Comparison of ENCODE assay signal across 8 cellular contexts in genomic region chr1:50348449-50349241, GRCh38.
DNase-seq lines count a peak whose midpoint lies in the region; ATAC-seq and TF ChIP-seq lines count a peak whose summit lies in the region.

No MANE protein-coding gene starts in this region.

- ATAC-seq in HG03066 (IDR thresholded peaks at IDR 0.05; ENCODE audit: low read depth, unreplicated experiment) (peak; percentile 69), GM19452 (IDR thresholded peaks at IDR 0.05; ENCODE audit: unreplicated experiment) (no peak)
- peak; percentile 77 for ATAC-seq in activated CD8-positive, alpha-beta T cell treated with anti-CD3 and anti-CD28 coated beads for 36 hours

- POLR2A ChIA-PET in activated CD8-positive, alpha-beta T cell treated with anti-CD3 and anti-CD28 coated beads for 36 hours (lab: Charles Lee) = no interaction called here

- no peaks in the 10 kb centered on the region for H3K9me3 Mint-ChIP-seq in activated CD8-positive, alpha-beta T cell treated with anti-CD3 and anti-CD28 coated beads for 36 hours

- peaks cover 2% of the 10 kb centered on the region for H3K4me1 Mint-ChIP-seq in activated CD8-positive, alpha-beta T cell treated with anti-CD3 and anti-CD28 coated beads for 36 hours (ENCODE audit: low read depth)

- H3K27me3 Mint-ChIP-seq in activated CD8-positive, alpha-beta T cell treated with anti-CD3 and anti-CD28 coated beads for 36 hours = peaks cover 20% of the 10 kb centered on the region

- intact Hi-C loops in activated CD8-positive, alpha-beta T cell treated with anti-CD3 and anti-CD28 coated beads for 36 hours (cut with micrococcal nuclease) = no loop called here

- CTCF ChIA-PET in activated CD8-positive, alpha-beta T cell treated with anti-CD3 and anti-CD28 coated beads for 36 hours (lab: Charles Lee) = interaction anchor here (0.7 to 3.3 kb wide), 9 partner anchors 9 to 1671 kb away, joined by 3 to 24 read pairs (median 4); no protein-coding TSS in a partner anchor

- peak; percentile 79 for TF ChIP-seq CTCF in activated CD8-positive, alpha-beta T cell treated with anti-CD3 and anti-CD28 coated beads for 36 hours (IDR thresholded peaks at IDR 0.05)

- H3K36me3 Mint-ChIP-seq in activated CD8-positive, alpha-beta T cell treated with anti-CD3 and anti-CD28 coated beads for 36 hours (ENCODE audit: low read depth) = no peaks in the 10 kb centered on the region

- H3K4me3 Mint-ChIP-seq in activated CD8-positive, alpha-beta T cell treated with anti-CD3 and anti-CD28 coated beads for 36 hours = no peak overlapping the region

- no peak overlapping the region for H3K27ac Mint-ChIP-seq in activated CD8-positive, alpha-beta T cell treated with anti-CD3 and anti-CD28 coated beads for 36 hours

- DNase-seq in 8988T (peak; percentile 43), EL (peak; percentile 70), NCI-H345 (lab: John Stamatoyannopoulos, UW) (peak; percentile 88), fibroblast of the conjunctiva (ENCODE audit: low read depth) (peak; percentile 74), non-pigmented ciliary epithelial cell (ENCODE audit: low read depth) (peak; percentile 35)
- peak; percentile 63 for DNase-seq in activated CD8-positive, alpha-beta T cell treated with anti-CD3 and anti-CD28 coated beads for 36 hours

Comparison
In these comparisons a context has a peak if more than half of its experiments do, and no peak if none do; other contexts are left out.
1. DNase-seq: peak in every context shown above with its lines; median percentile 88 in NCI-H345; 74 in fibroblast of the conjunctiva; 70 in EL; 63 in activated CD8-positive, alpha-beta T cell treated with anti-CD3 and anti-CD28 coated beads for 36 hours; 43 in 8988T; 35 in non-pigmented ciliary epithelial cell.